1 cellular context compared by ENCODE assay signal in the genomic region with DNA sequence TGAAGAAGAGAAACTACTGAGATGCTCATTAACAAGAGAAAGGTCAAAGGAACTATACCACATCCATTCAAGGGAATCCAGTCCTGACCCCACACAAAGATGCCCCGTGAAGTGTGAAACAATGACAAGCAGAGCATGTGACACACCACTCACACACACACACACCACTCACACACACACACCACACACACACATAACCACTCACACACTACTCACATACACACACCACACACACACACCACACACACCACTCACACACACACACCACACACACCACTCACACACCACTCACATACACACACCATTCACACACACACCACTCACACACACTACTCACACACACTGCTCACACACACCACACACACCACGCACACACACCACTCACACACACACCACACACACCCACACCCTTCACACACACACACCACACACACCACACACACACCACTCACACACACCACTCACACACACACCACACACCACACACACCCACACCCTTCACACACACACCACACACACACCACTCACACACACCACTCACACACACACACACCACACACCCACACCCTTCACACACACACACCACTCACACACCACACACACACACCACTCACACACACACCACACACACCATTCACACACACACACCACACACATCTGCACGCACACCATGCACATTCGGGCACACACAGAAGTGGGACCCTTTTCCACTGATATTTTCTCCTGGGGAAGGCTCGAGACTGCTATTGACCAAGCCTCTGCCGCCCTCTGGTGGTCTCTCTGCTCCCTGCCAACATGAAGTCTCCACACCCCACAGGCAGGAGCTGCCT.
A peak's percentile ranks its signal among the peaks of the same experiment; 100 is the strongest.
TF ChIP-seq lines count a peak whose summit lies in the region.

No MANE protein-coding gene starts in this region.

TF ChIP-seq in K562, 482 proteins besides CTCF, POLR2A, EP300 and RAD21 (continues in another document):
- peak; percentile 60; the same call in 1 of the 2 replicates for TF ChIP-seq HOXB6 (CRISPR knock-in tag; IDR thresholded peaks at IDR 0.05; ENCODE audit: borderline replicate concordance)
- TF ChIP-seq NELFE (IDR thresholded peaks at IDR 0.05; ENCODE audit: insufficient read depth, insufficient read length), result no peak
- TF ChIP-seq TAL1 (IDR thresholded peaks at IDR 0.05), result peak; percentile 54
- TF ChIP-seq ZNF316 (IDR thresholded peaks at IDR 0.05), result no peak
- TF ChIP-seq, protein P1, sequence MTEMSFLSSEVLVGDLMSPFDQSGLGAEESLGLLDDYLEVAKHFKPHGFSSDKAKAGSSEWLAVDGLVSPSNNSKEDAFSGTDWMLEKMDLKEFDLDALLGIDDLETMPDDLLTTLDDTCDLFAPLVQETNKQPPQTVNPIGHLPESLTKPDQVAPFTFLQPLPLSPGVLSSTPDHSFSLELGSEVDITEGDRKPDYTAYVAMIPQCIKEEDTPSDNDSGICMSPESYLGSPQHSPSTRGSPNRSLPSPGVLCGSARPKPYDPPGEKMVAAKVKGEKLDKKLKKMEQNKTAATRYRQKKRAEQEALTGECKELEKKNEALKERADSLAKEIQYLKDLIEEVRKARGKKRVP (CRISPR knock-in tag; IDR thresholded peaks at IDR 0.05), result 0 out of 2 replicates have a peak, but pooled peaks have one; percentile 16
- TF ChIP-seq, protein P2, sequence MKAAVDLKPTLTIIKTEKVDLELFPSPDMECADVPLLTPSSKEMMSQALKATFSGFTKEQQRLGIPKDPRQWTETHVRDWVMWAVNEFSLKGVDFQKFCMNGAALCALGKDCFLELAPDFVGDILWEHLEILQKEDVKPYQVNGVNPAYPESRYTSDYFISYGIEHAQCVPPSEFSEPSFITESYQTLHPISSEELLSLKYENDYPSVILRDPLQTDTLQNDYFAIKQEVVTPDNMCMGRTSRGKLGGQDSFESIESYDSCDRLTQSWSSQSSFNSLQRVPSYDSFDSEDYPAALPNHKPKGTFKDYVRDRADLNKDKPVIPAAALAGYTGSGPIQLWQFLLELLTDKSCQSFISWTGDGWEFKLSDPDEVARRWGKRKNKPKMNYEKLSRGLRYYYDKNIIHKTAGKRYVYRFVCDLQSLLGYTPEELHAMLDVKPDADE (conservative IDR thresholded peaks at IDR 0.05; ENCODE audit: control insufficient read depth, low read depth, low read length), result peak; percentile 66; the same call in 1 of the 2 replicates
- TF ChIP-seq GABPA (tag; conservative IDR thresholded peaks at IDR 0.05; ENCODE audit: low read depth), result no peak
- no peak for TF ChIP-seq ZNF77 (CRISPR knock-in tag; IDR thresholded peaks at IDR 0.05)
- no peak for TF ChIP-seq POU5F1 (IDR thresholded peaks at IDR 0.05; ENCODE audit: borderline replicate concordance, low read depth, low read length, partially characterized antibody)
- TF ChIP-seq, protein P3, sequence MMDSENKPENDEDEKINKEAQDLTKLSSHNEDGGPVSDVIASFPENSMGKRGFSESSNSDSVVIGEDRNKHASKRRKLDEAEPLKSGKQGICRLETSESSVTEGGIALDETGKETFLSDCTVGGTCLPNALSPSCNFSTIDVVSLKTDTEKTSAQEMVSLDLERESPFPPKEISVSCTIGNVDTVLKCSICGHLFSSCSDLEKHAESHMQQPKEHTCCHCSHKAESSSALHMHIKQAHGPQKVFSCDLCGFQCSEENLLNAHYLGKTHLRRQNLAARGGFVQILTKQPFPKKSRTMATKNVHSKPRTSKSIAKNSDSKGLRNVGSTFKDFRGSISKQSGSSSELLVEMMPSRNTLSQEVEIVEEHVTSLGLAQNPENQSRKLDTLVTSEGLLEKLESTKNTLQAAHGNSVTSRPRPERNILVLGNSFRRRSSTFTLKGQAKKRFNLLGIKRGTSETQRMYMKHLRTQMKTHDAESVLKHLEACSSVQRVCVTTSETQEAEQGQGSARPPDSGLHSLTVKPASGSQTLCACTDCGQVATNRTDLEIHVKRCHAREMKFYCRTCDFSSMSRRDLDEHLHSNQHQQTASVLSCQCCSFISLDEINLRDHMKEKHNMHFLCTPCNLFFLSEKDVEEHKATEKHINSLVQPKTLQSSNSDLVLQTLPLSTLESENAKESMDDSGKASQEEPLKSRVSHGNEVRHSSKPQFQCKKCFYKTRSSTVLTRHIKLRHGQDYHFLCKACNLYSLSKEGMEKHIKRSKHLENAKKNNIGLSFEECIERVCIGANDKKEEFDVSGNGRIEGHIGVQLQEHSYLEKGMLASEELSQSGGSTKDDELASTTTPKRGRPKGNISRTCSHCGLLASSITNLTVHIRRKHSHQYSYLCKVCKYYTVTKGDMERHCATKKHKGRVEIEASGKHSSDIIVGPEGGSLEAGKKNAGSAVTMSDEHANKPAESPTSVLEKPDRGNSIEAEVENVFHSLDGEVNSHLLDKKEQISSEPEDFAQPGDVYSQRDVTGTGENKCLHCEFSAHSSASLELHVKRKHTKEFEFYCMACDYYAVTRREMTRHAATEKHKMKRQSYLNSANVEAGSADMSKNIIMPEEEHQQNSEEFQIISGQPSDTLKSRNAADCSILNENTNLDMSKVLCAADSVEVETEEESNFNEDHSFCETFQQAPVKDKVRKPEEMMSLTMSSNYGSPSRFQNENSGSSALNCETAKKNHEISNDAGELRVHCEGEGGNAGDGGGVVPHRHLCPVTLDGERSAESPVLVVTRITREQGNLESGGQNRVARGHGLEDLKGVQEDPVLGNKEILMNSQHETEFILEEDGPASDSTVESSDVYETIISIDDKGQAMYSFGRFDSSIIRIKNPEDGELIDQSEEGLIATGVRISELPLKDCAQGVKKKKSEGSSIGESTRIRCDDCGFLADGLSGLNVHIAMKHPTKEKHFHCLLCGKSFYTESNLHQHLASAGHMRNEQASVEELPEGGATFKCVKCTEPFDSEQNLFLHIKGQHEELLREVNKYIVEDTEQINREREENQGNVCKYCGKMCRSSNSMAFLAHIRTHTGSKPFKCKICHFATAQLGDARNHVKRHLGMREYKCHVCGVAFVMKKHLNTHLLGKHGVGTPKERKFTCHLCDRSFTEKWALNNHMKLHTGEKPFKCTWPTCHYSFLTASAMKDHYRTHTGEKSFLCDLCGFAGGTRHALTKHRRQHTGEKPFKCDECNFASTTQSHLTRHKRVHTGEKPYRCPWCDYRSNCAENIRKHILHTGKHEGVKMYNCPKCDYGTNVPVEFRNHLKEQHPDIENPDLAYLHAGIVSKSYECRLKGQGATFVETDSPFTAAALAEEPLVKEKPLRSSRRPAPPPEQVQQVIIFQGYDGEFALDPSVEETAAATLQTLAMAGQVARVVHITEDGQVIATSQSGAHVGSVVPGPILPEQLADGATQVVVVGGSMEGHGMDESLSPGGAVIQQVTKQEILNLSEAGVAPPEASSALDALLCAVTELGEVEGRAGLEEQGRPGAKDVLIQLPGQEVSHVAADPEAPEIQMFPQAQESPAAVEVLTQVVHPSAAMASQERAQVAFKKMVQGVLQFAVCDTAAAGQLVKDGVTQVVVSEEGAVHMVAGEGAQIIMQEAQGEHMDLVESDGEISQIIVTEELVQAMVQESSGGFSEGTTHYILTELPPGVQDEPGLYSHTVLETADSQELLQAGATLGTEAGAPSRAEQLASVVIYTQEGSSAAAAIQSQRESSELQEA (IDR thresholded peaks at IDR 0.05; ENCODE audit: low read depth), result peak; percentile 52; the same call in 1 of the 2 replicates
- TF ChIP-seq FIP1L1 (IDR thresholded peaks at IDR 0.05; ENCODE audit: low read depth, low read length, poor library complexity, severe bottlenecking), result no peak
- 0 out of 2 replicates have a peak, but pooled peaks have one; percentile 63 for TF ChIP-seq ZNF764 (CRISPR knock-in tag; IDR thresholded peaks at IDR 0.05; ENCODE audit: low read depth)
- TF ChIP-seq HMG20A (CRISPR knock-in tag; conservative IDR thresholded peaks at IDR 0.05), result no peak
- TF ChIP-seq, protein P4, sequence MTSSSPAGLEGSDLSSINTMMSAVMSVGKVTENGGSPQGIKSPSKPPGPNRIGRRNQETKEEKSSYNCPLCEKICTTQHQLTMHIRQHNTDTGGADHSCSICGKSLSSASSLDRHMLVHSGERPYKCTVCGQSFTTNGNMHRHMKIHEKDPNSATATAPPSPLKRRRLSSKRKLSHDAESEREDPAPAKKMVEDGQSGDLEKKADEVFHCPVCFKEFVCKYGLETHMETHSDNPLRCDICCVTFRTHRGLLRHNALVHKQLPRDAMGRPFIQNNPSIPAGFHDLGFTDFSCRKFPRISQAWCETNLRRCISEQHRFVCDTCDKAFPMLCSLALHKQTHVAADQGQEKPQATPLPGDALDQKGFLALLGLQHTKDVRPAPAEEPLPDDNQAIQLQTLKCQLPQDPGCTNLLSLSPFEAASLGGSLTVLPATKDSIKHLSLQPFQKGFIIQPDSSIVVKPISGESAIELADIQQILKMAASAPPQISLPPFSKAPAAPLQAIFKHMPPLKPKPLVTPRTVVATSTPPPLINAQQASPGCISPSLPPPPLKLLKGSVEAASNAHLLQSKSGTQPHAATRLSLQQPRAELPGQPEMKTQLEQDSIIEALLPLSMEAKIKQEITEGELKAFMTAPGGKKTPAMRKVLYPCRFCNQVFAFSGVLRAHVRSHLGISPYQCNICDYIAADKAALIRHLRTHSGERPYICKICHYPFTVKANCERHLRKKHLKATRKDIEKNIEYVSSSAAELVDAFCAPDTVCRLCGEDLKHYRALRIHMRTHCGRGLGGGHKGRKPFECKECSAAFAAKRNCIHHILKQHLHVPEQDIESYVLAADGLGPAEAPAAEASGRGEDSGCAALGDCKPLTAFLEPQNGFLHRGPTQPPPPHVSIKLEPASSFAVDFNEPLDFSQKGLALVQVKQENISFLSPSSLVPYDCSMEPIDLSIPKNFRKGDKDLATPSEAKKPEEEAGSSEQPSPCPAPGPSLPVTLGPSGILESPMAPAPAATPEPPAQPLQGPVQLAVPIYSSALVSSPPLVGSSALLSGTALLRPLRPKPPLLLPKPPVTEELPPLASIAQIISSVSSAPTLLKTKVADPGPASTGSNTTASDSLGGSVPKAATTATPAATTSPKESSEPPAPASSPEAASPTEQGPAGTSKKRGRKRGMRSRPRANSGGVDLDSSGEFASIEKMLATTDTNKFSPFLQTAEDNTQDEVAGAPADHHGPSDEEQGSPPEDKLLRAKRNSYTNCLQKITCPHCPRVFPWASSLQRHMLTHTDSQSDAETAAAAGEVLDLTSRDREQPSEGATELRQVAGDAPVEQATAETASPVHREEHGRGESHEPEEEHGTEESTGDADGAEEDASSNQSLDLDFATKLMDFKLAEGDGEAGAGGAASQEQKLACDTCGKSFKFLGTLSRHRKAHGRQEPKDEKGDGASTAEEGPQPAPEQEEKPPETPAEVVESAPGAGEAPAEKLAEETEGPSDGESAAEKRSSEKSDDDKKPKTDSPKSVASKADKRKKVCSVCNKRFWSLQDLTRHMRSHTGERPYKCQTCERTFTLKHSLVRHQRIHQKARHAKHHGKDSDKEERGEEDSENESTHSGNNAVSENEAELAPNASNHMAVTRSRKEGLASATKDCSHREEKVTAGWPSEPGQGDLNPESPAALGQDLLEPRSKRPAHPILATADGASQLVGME (CRISPR knock-in tag; IDR thresholded peaks at IDR 0.05), result peak; percentile 19; the same call in 1 of the 2 replicates
- 0 out of 2 replicates have a peak, but pooled peaks have one; percentile 69 for TF ChIP-seq NFRKB (IDR thresholded peaks at IDR 0.05; ENCODE audit: low read depth)
- TF ChIP-seq RB1 (IDR thresholded peaks at IDR 0.05; ENCODE audit: low read depth), result peak; percentile 96
- TF ChIP-seq THRAP3 (IDR thresholded peaks at IDR 0.05; ENCODE audit: borderline replicate concordance), result no peak; the same call in 1 of the 2 replicates
- TF ChIP-seq, protein P5, sequence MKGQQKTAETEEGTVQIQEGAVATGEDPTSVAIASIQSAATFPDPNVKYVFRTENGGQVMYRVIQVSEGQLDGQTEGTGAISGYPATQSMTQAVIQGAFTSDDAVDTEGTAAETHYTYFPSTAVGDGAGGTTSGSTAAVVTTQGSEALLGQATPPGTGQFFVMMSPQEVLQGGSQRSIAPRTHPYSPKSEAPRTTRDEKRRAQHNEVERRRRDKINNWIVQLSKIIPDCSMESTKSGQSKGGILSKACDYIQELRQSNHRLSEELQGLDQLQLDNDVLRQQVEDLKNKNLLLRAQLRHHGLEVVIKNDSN (CRISPR knock-in tag; IDR thresholded peaks at IDR 0.05), result no peak
- TF ChIP-seq NR2F6 (CRISPR knock-in tag; IDR thresholded peaks at IDR 0.05), result no peak
- TF ChIP-seq CCNT2 (IDR thresholded peaks at IDR 0.05; ENCODE audit: borderline replicate concordance, extremely low read depth, insufficient read length, low read depth, low read length), result no peak
- TF ChIP-seq TCF7 (IDR thresholded peaks at IDR 0.05; ENCODE audit: borderline replicate concordance), result no peak
- no peak for TF ChIP-seq ZNF79 (CRISPR knock-in tag; IDR thresholded peaks at IDR 0.05; ENCODE audit: low read depth)
- no peak for TF ChIP-seq SLC30A9 (CRISPR knock-in tag; IDR thresholded peaks at IDR 0.05)
- no peak for TF ChIP-seq ZNF12 (CRISPR knock-in tag; IDR thresholded peaks at IDR 0.05)
- TF ChIP-seq TAF1 (IDR thresholded peaks at IDR 0.05; ENCODE audit: control insufficient read depth, extremely low read depth, insufficient read depth, low read length, severe bottlenecking), result peak; percentile 26
- TF ChIP-seq, protein P6, sequence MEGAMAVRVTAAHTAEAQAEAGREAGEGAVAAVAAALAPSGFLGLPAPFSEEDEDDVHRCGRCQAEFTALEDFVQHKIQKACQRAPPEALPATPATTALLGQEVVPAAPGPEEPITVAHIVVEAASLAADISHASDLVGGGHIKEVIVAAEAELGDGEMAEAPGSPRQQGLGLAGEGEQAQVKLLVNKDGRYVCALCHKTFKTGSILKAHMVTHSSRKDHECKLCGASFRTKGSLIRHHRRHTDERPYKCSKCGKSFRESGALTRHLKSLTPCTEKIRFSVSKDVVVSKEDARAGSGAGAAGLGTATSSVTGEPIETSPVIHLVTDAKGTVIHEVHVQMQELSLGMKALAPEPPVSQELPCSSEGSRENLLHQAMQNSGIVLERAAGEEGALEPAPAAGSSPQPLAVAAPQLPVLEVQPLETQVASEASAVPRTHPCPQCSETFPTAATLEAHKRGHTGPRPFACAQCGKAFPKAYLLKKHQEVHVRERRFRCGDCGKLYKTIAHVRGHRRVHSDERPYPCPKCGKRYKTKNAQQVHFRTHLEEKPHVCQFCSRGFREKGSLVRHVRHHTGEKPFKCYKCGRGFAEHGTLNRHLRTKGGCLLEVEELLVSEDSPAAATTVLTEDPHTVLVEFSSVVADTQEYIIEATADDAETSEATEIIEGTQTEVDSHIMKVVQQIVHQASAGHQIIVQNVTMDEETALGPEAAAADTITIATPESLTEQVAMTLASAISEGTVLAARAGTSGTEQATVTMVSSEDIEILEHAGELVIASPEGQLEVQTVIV (CRISPR knock-in tag; IDR thresholded peaks at IDR 0.05; ENCODE audit: borderline replicate concordance), result no peak
- peak; percentile 78; the same call in 1 of the 2 replicates for TF ChIP-seq GATAD2A (IDR thresholded peaks at IDR 0.05)
- no peak for TF ChIP-seq BDP1 (IDR thresholded peaks at IDR 0.05; ENCODE audit: insufficient read depth, insufficient read length)
- no peak for TF ChIP-seq ZNF263 (CRISPR knock-in tag; IDR thresholded peaks at IDR 0.05; ENCODE audit: borderline replicate concordance)
- TF ChIP-seq TAF9B (IDR thresholded peaks at IDR 0.05; ENCODE audit: partially characterized antibody), result no peak
- no peak for TF ChIP-seq CREM (IDR thresholded peaks at IDR 0.05; ENCODE audit: low read depth)
- no peak for TF ChIP-seq ETV5 (CRISPR knock-in tag; IDR thresholded peaks at IDR 0.05; ENCODE audit: low read depth)
- TF ChIP-seq, protein P7, sequence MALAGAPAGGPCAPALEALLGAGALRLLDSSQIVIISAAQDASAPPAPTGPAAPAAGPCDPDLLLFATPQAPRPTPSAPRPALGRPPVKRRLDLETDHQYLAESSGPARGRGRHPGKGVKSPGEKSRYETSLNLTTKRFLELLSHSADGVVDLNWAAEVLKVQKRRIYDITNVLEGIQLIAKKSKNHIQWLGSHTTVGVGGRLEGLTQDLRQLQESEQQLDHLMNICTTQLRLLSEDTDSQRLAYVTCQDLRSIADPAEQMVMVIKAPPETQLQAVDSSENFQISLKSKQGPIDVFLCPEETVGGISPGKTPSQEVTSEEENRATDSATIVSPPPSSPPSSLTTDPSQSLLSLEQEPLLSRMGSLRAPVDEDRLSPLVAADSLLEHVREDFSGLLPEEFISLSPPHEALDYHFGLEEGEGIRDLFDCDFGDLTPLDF (CRISPR knock-in tag; IDR thresholded peaks at IDR 0.05), result peak; percentile 79
- no peak for TF ChIP-seq PTBP1 (IDR thresholded peaks at IDR 0.05; ENCODE audit: low read depth, low read length)
- no peak for TF ChIP-seq FOSL1 (tag; conservative IDR thresholded peaks at IDR 0.05)
